In genomic region chr4:140497776-140498636, GRCh38 we compare ENCODE assay signal across 11 cellular contexts. TPM values are rescaled to one million over a fixed set of nuclear protein-coding genes. Genes with fewer than 3 reads are reported as not detected.
A peak's percentile ranks its signal among the peaks of the same experiment; 100 is the strongest.
DNase-seq lines count a peak whose midpoint lies in the region; ATAC-seq and TF ChIP-seq lines count a peak whose summit lies in the region.
"Had no signal": no experiment of that assay in that cellular context is flagged by ENCODE, and none has a peak within 500 bp of the region (broad histone marks: within the 10 kb centered on the region; RNA-seq: fewer than 3 reads in every experiment).

TSS of gene MGAT4D (minus strand) at chr4:140498293. CDS start at chr4:140498222, 71 bp downstream.

- peaks cover 4% of the 10 kb centered on the region for H3K36me3 Mint-ChIP-seq in Caco-2 (ENCODE audit: insufficient read depth, unreplicated experiment)
- no peaks in the 10 kb centered on the region for H3K36me3 Mint-ChIP-seq in T-cell

- H3K9me3 ChIP-seq in Caco-2, result no peaks in the 10 kb centered on the region
- H3K9me3 ChIP-seq in heart left ventricle, result no peaks in the 10 kb centered on the region

- no peaks in the 10 kb centered on the region for H3K9me3 Mint-ChIP-seq in Caco-2 (ENCODE audit: unreplicated experiment)
- no peaks in the 10 kb centered on the region for H3K9me3 Mint-ChIP-seq in T-cell

- H3K36me3 ChIP-seq in Caco-2 (ENCODE audit: control insufficient read depth, insufficient read depth, low read length) (no peaks in the 10 kb centered on the region), heart left ventricle (no peaks in the 10 kb centered on the region)

- ATAC-seq in T-cell (replicated peaks in 1 of 4) (peak in 3 of 4 experiments; percentile 38 to 52 (median 41)), heart left ventricle (peak in 1 of 4 donors; percentile 31), omental fat pad (ENCODE audit: low FRiP score) (peak; percentile 48), GM19324 (IDR thresholded peaks at IDR 0.05; ENCODE audit: low FRiP score, unreplicated experiment) (no peak), HG02884 (IDR thresholded peaks at IDR 0.05; ENCODE audit: unreplicated experiment) (no peak), HG02588 (IDR thresholded peaks at IDR 0.05; ENCODE audit: unreplicated experiment) (no peak)

- CTCF ChIA-PET in Caco-2 (lab: Charles Lee) (interaction anchor here (1.3 kb wide), 1 partner anchor 138 kb away, joined by 4 read pairs; no protein-coding TSS in a partner anchor), T-cell (lab: Charles Lee) (no interaction called here)

- H3K27me3 ChIP-seq in Caco-2 (replicated peaks; ENCODE audit: control insufficient read depth, insufficient read depth, low read length), result peaks cover 1% of the 10 kb centered on the region
- H3K27me3 ChIP-seq in heart left ventricle, result peaks cover 3 to 69% (median 23%) of the 10 kb centered on the region in 9 donors

- no peaks in the 10 kb centered on the region for H3K4me1 ChIP-seq in Caco-2
- peaks cover 0 to 8% (median 0%) of the 10 kb centered on the region in 12 donors for H3K4me1 ChIP-seq in heart left ventricle

- no peak within 1 kb of the TSS for H3K27ac ChIP-seq in heart left ventricle

- H3K27me3 Mint-ChIP-seq in Caco-2 (ENCODE audit: insufficient read depth, unreplicated experiment), result peaks cover 28% of the 10 kb centered on the region
- H3K27me3 Mint-ChIP-seq in T-cell, result peaks cover 58 to 60% of the 10 kb centered on the region in 2 donors

- no TSS peak for BruUV-seq in Caco-2 (replicated peaks; lab: Mats Ljungman, UMichigan)

- TF ChIP-seq CTCF in Caco-2 (IDR thresholded peaks at IDR 0.05; ENCODE audit: insufficient read depth in 1 of 2, low read depth in 1 of 2, low read length in 1 of 2, severe bottlenecking in 1 of 2, unreplicated experiment in 1 of 2) (no peak), heart left ventricle (IDR thresholded peaks at IDR 0.05) (no peak), omental fat pad (IDR thresholded peaks at IDR 0.05) (no peak)

- intact Hi-C loops in Caco-2 (cut with micrococcal nuclease; ENCODE audit: unreplicated experiment), result no loop called here
- intact Hi-C loops in heart left ventricle (cut with DNase I), result no loop called here

- 9 to 21% (median 12%) methylated on average over 37 to 68 of the region's 68 CpGs for WGBS in heart left ventricle, 4 donors

- DNase-seq in Caco-2 (peak in 1 of 2 experiments; percentile 21), T-cell (peak in 1 of 34 experiments; percentile 2), heart left ventricle (peak in 1 of 5 donors; percentile 62), omental fat pad (ENCODE audit: low spot score) (no peak), HPDE6-E6E7 (ENCODE audit: extremely low spot score) (no peak)
- DNase-seq: dermis blood vessel endothelial cell, HCEC 1CT, NCI-H2107 had no signal

- no peak for TF ChIP-seq POLR2A in heart left ventricle (IDR thresholded peaks at IDR 0.05)

- peak within 1 kb of the TSS; percentile 22 for H3K4me3 ChIP-seq in Caco-2 (ENCODE audit: low read depth, low read length)
- peak within 1 kb of the TSS in 11 of 12 donors; percentile 4 to 50 (median 38) for H3K4me3 ChIP-seq in heart left ventricle

- H3K4me1 Mint-ChIP-seq in Caco-2 (ENCODE audit: low read depth, unreplicated experiment) (no peaks in the 10 kb centered on the region), T-cell (peaks cover 5 to 10% (median 8%) of the 10 kb centered on the region in 3 donors)

- H3K4me3 Mint-ChIP-seq in Caco-2 (ENCODE audit: unreplicated experiment), result peak within 1 kb of the TSS; percentile 81
- H3K4me3 Mint-ChIP-seq in T-cell, result peak within 1 kb of the TSS; percentile 45 to 76 (median 53)

- POLR2A ChIA-PET in Caco-2 (lab: Charles Lee), result interaction anchor here (0.5 kb wide), 1 partner anchor 353 kb away, joined by 3 read pairs; no protein-coding TSS in a partner anchor
- POLR2A ChIA-PET in T-cell (lab: Charles Lee), result no interaction called here

- no peak within 1 kb of the TSS for H3K27ac Mint-ChIP-seq in Caco-2 (ENCODE audit: unreplicated experiment)
- H3K27ac Mint-ChIP-seq in T-cell, result peak within 1 kb of the TSS in 1 of 2 donors; percentile 47

RNA-seq across cellular contexts. Expression of gene MGAT4D, which starts in this region (rescaled TPM):
- total RNA-seq in Caco-2 (2022), result not detected in 2 replicates
- total RNA-seq in T-cell, result not detected
- total RNA-seq in heart left ventricle, result not detected
- not detected for polyA plus RNA-seq in heart left ventricle
- total RNA-seq in omental fat pad, result not detected
- total RNA-seq: dermis blood vessel endothelial cell had no signal

Comparison
In these comparisons a context has a peak if more than half of its experiments do, and no peak if none do; other contexts are left out.
1. Peak in ATAC-seq in T-cell; RNA of the gene not detected or under 1 TPM.
2. Peak in ATAC-seq in omental fat pad; RNA of the gene not detected or under 1 TPM.